Comparison of ENCODE assay signal across 10 cellular contexts in genomic region chr20:60695223-60695622, GRCh38.
A peak's percentile ranks its signal among the peaks of the same experiment; 100 is the strongest.
DNase-seq lines count a peak whose midpoint lies in the region; TF ChIP-seq lines count a peak whose summit lies in the region.
"Had no signal": no experiment of that assay in that cellular context is flagged by ENCODE, and none has a peak within 500 bp of the region (broad histone marks: within the 10 kb centered on the region; RNA-seq: fewer than 3 reads in every experiment).

No MANE protein-coding gene starts in this region.

- H3K4me3 ChIP-seq in mesendoderm (ENCODE audit: low read length), result no peak overlapping the region
- peak overlapping the region in 1 of 2 donors; percentile 24 for H3K4me3 ChIP-seq in neuronal stem cell (ENCODE audit: low read length in 2 of 2)
- H3K4me3 ChIP-seq: HAP-1, transverse colon had no signal

- peak overlapping the region; percentile 84 for H2AK5ac ChIP-seq in mesendoderm (ENCODE audit: low read length)
- no peak overlapping the region for H2AK5ac ChIP-seq in neuronal stem cell (ENCODE audit: low read depth, low read length)

- H3K4ac ChIP-seq in mesendoderm (ENCODE audit: low read depth, low read length), result peak overlapping the region; percentile 74
- H3K4ac ChIP-seq in neuronal stem cell (ENCODE audit: low read length), result no peak overlapping the region

- H3K79me2 ChIP-seq in mesendoderm (ENCODE audit: control insufficient read depth, insufficient read depth, low read length), result no peaks in the 10 kb centered on the region

- H3K36me3 ChIP-seq in mesendoderm (ENCODE audit: control insufficient read depth, insufficient read depth, low read length) (no peaks in the 10 kb centered on the region), neuronal stem cell (replicated peaks in 1 of 2; ENCODE audit: control insufficient read depth in 2 of 2, insufficient read depth in 2 of 2, low read length in 2 of 2) (no peaks in the 10 kb centered on the region)
- H3K36me3 ChIP-seq: HAP-1, transverse colon had no signal

- TF ChIP-seq CTCF in AG09319 (IDR thresholded peaks at IDR 0.05; ENCODE audit: low read depth, low read length), result no peak

- no CpG with 5 or more reads among the region's 5 CpGs for WGBS in mesendoderm (ENCODE audit: extremely low coverage, insufficient coverage, low lambda C conversion rate)
- no CpG with 5 or more reads among the region's 5 CpGs for WGBS in neuronal stem cell (ENCODE audit: extremely low coverage in 2 of 2, insufficient read length in 2 of 2, insufficient replicate concordance in 1 of 2), 2 donors

- no peak overlapping the region for H4K91ac ChIP-seq in neuronal stem cell (ENCODE audit: low read depth, low read length, poor library complexity)

- no peak overlapping the region for H4K5ac ChIP-seq in mesendoderm (ENCODE audit: low read length)

- H3K23ac ChIP-seq in mesendoderm (ENCODE audit: low read length), result no peak overlapping the region
- no peak overlapping the region for H3K23ac ChIP-seq in neuronal stem cell (ENCODE audit: low read depth, low read length, poor library complexity)

- H3K18ac ChIP-seq in mesendoderm (ENCODE audit: low read length) (peak overlapping the region; percentile 7), neuronal stem cell (ENCODE audit: low read length) (no peak overlapping the region)

- no peaks in the 10 kb centered on the region for H3K27me3 ChIP-seq in mesendoderm (ENCODE audit: insufficient read depth, low read length, poor library complexity)
- H3K27me3 ChIP-seq in neuronal stem cell (ENCODE audit: control insufficient read depth in 3 of 3, insufficient read depth in 3 of 3, low read depth in 1 of 3, low read length in 3 of 3), result no peaks in the 10 kb centered on the region
- H3K27me3 ChIP-seq: transverse colon had no signal

- H3K4me1 ChIP-seq in mesendoderm (ENCODE audit: control insufficient read depth, low read depth, low read length) (peaks cover 28% of the 10 kb centered on the region), neuronal stem cell (ENCODE audit: control insufficient read depth in 2 of 2, insufficient read depth in 1 of 2, low read depth in 1 of 2, low read length in 2 of 2) (peaks cover 5 to 11% of the 10 kb centered on the region in 2 donors)
- H3K4me1 ChIP-seq: HAP-1, transverse colon had no signal

- H2AFZ ChIP-seq in neuronal stem cell (ENCODE audit: low read length), result no peak overlapping the region

- H3K14ac ChIP-seq in neuronal stem cell (ENCODE audit: low read length), result no peak overlapping the region

- H3K79me1 ChIP-seq in mesendoderm (ENCODE audit: low read length), result no peaks in the 10 kb centered on the region
- H3K79me1 ChIP-seq in neuronal stem cell (ENCODE audit: low read depth, low read length), result no peaks in the 10 kb centered on the region

- H3K27ac ChIP-seq in mesendoderm (ENCODE audit: low read depth, low read length) (peak overlapping the region; percentile 86), neuronal stem cell (replicated peaks; ENCODE audit: low read length) (no peak overlapping the region)
- H3K27ac ChIP-seq: transverse colon had no signal

- peak overlapping the region; percentile 99 for H2BK120ac ChIP-seq in mesendoderm (ENCODE audit: low read depth, low read length)
- no peak overlapping the region for H2BK120ac ChIP-seq in neuronal stem cell (ENCODE audit: low read depth, low read length)

- peak overlapping the region; percentile 76 for H3K56ac ChIP-seq in mesendoderm (ENCODE audit: low read length)

- no peak overlapping the region for H4K8ac ChIP-seq in mesendoderm (ENCODE audit: low read depth, low read length)
- H4K8ac ChIP-seq in neuronal stem cell (ENCODE audit: low read depth, low read length), result no peak overlapping the region

- peaks cover 0 to 1% of the 10 kb centered on the region in 2 donors for H3K9me3 ChIP-seq in neuronal stem cell (replicated peaks in 1 of 2; ENCODE audit: control insufficient read depth in 2 of 2, insufficient read depth in 1 of 2, low read depth in 1 of 2, low read length in 2 of 2)
- H3K9me3 ChIP-seq: HAP-1, transverse colon had no signal

- H2BK5ac ChIP-seq in mesendoderm (ENCODE audit: low read length) (peak overlapping the region; percentile 41), neuronal stem cell (ENCODE audit: low read length) (no peak overlapping the region)

- peak; percentile 31 for DNase-seq in AG09319 (ENCODE audit: extremely low read depth, low read depth)
- peak; percentile 93 for DNase-seq in HS-5 (ENCODE audit: low read depth)
- DNase-seq in astrocyte of the hippocampus (ENCODE audit: low read depth, low spot score), result peak; percentile 84
- DNase-seq in mesendoderm, result peak; percentile 58
- DNase-seq in neuronal stem cell (ENCODE audit: low spot score), result no peak
- DNase-seq in NCI-H1105 (lab: John Stamatoyannopoulos, UW), result no peak
- no peak for DNase-seq in Ammon's horn (ENCODE audit: low spot score)
- no peak for DNase-seq in stimulated activated naive CD4-positive, alpha-beta T cell treated with Interleukin-2 at 50 U/mL for 16 hours (lab: John Stamatoyannopoulos, UW)
- DNase-seq: transverse colon had no signal

- H3K9ac ChIP-seq in mesendoderm (ENCODE audit: low read length) (no peak overlapping the region), neuronal stem cell (ENCODE audit: low read depth, low read length, poor library complexity) (no peak overlapping the region)

- no peak overlapping the region for H2BK15ac ChIP-seq in mesendoderm (replicated peaks; ENCODE audit: low read depth)
- H2BK15ac ChIP-seq in neuronal stem cell (ENCODE audit: low read length), result no peak overlapping the region

- H2BK12ac ChIP-seq in neuronal stem cell (ENCODE audit: low read length), result no peak overlapping the region

- H3K4me2 ChIP-seq in mesendoderm (ENCODE audit: low read length), result no peak overlapping the region
- no peak overlapping the region for H3K4me2 ChIP-seq in neuronal stem cell (ENCODE audit: insufficient read depth, low read length, poor library complexity, severe bottlenecking)

Comparison
In these comparisons a context has a peak if more than half of its experiments do, and no peak if none do; other contexts are left out.
1. DNase-seq: peak in AG09319 (single experiment), HS-5 (single experiment), astrocyte of the hippocampus (single experiment) and mesendoderm (single experiment); none in neuronal stem cell (single experiment), NCI-H1105 (single experiment), Ammon's horn (single experiment) and stimulated activated naive CD4-positive, alpha-beta T cell treated with Interleukin-2 at 50 U/mL for 16 hours (single experiment).